ENCODE assay signal across 28 cellular contexts in the genomic region with DNA sequence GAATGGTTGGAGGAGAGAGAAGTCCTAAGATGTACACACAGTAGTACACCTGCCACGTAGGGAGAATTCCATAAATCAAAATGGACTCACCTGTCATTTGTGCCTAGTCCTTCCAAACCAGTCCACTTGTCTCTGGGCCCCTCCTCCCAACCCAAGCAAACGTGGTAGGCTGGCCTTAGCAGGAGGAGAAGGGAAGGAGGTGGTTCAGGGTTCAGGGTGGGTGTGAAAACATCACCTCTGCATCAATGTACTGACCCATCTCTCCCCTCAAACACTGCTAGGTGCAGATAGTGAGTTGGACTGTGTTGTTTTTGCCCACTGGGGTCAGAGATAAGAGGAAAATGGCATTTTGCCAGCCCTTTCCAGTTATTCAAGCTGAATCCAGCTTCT.
"Had no signal": no experiment of that assay in that cellular context is flagged by ENCODE, and none has a peak within 500 bp of the region (broad histone marks: within the 10 kb centered on the region; RNA-seq: fewer than 3 reads in every experiment).

No MANE protein-coding gene starts in this region.

- H3K4me1 ChIP-seq: left lung, prostate gland, right atrium auricular region, suprapubic skin had no signal

- H3K36me3 ChIP-seq: left lung, ovary, prostate gland, right atrium auricular region, stomach, suprapubic skin, tibial nerve had no signal

- H2AFZ ChIP-seq: hepatocyte had no signal

- ATAC-seq: activated T-cell treated with anti-CD3 and anti-CD28 coated beads, Interleukin-2, amount 50 U/mL, for 72 hours; esophagus mucosa; left lung; natural killer cell treated with Interleukin-12 subunit alpha and Interleukin-12 subunit beta and Interleukin-15 and Interleukin-18, amount 100 ng/mL, for 72 hours had no signal

- FAIRE-seq: bronchial epithelial cell, endometrium, urothelium cell line had no signal

- H3K4me3 ChIP-seq: coronary artery, hepatocyte, left lung, lung, ovary, prostate gland, right atrium auricular region, stomach, suprapubic skin, tibial nerve had no signal

- H3K27me3 ChIP-seq: hepatocyte, left lung, ovary, right atrium auricular region, stomach, suprapubic skin, tibial nerve had no signal

- DNase-seq: activated CD4-positive, alpha-beta T cell treated with anti-CD3 and anti-CD28 coated beads for 4 hours; activated CD4-positive, alpha-beta T cell treated with anti-CD3 and anti-CD28 coated beads, Interleukin-2, amount 50 U/mL, for 48 hours; activated CD4-positive, CD25-positive, alpha-beta regulatory T cell; activated effector memory CD4-positive, alpha-beta T cell treated with Interleukin-2 at 50 U/mL for 16 hours; activated naive CD4-positive, alpha-beta T cell treated with anti-CD3 and anti-CD28 coated beads for 36 hours; activated naive CD8-positive, alpha-beta T cell treated with anti-CD3 and anti-CD28 coated beads, Interleukin-2, amount 10 ng/mL, durations not matched to agents 7 days and 5 days; activated T-cell treated with anti-CD3 and anti-CD28 coated beads, Interleukin-2, amount 50 U/mL, for 72 hours; amniotic stem cell; cerebellar nuclear complex; foreskin melanocyte; immature natural killer cell; left lung; ovary; stimulated activated CD4-positive, alpha-beta T cell treated with anti-CD3 and anti-CD28 coated beads, Interleukin-4, amount 100 ng/mL, for 4 hours; stomach; T-helper 1 cell had no signal

- H3K4me2 ChIP-seq: hepatocyte had no signal

- H3K79me2 ChIP-seq: hepatocyte had no signal

- H3K9me3 ChIP-seq: left lung, ovary, prostate gland, right atrium auricular region, stomach, suprapubic skin, tibial nerve had no signal

- H3K27ac ChIP-seq: coronary artery, hepatocyte, left lung, ovary, prostate gland, right atrium auricular region, stomach, suprapubic skin, tibial nerve had no signal
